31 cellular contexts compared by ENCODE assay signal in the genomic region with DNA sequence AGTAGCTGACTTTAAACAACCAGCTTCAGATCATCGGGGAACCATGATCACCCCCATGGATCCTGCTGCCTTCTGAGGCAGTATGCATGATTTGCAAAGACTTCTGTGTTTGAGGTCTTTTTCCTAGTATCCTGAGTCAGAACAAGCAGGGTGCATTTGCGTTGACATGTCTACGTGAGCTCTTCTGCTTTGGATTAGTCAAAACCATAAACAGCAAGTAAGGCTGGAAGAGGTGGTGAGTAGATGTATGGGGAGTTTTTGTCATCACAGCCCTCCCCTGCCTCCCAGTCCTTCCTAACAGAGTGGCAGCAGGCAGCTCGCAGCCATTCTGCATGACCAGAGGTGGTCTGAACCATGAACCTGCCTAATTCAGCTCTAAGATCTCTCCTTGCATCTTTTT. TPM values are rescaled to one million over a fixed set of nuclear protein-coding genes. Genes with fewer than 3 reads are reported as not detected.
"Had no signal": no experiment of that assay in that cellular context is flagged by ENCODE, and none has a peak within 500 bp of the region (broad histone marks: within the 10 kb centered on the region; RNA-seq: fewer than 3 reads in every experiment).

No MANE protein-coding gene starts in this region.

- DNase-seq: natural killer cell; occipital lobe; ovary; posterior cingulate gyrus; psoas muscle; right cardiac atrium; right lobe of liver; sigmoid colon; small intestine; stimulated activated CD4-positive, alpha-beta T cell treated with anti-CD3 and anti-CD28 coated beads, Interleukin-15, amount 100 ng/mL, for 24 hours; stimulated activated CD4-positive, alpha-beta T cell treated with anti-CD3 and anti-CD28 coated beads, Interleukin-2, amount 100 ng/mL, for 24 hours; stimulated activated CD4-positive, alpha-beta T cell treated with anti-CD3 and anti-CD28 coated beads, Interleukin-2, amount 100 ng/mL, for 48 hours; stimulated activated CD4-positive, alpha-beta T cell treated with anti-CD3 and anti-CD28 coated beads, Interleukin-4, amount 100 ng/mL, for 24 hours; stimulated activated naive CD4-positive, alpha-beta T cell; stimulated activated naive CD8-positive, alpha-beta T cell treated with anti-CD3 and anti-CD28 coated beads, Interleukin-15, amount 100 ng/mL, for 72 hours; stimulated activated naive CD8-positive, alpha-beta T cell treated with anti-CD3 and anti-CD28 coated beads, Interleukin-15, Interleukin-2, amounts not matched to agents 100 U/mL and 50 U/mL, for 24 hours; substantia nigra; testis; tibial artery; transverse colon; upper lobe of right lung; uterus had no signal

- H3K9me3 ChIP-seq: ovary, right lobe of liver, suprapubic skin, testis, transverse colon, upper lobe of right lung, uterus had no signal

- H3K36me3 Mint-ChIP-seq: neural progenitor cell, type B pancreatic cell had no signal

- H3K4me1 ChIP-seq: parathyroid adenoma, psoas muscle, right lobe of liver, sigmoid colon, tibial artery, transverse colon, upper lobe of right lung, uterus had no signal

- H3K36me3 ChIP-seq: neural progenitor cell, ovary, right lobe of liver, sigmoid colon, suprapubic skin, tibial artery, transverse colon, upper lobe of right lung, uterus had no signal

- H3K27me3 Mint-ChIP-seq: progenitor cell of endocrine pancreas; stimulated activated memory B cell treated with anti-CD40 and anti-IgM and Interleukin-4, amounts not matched to agents 10 μg/mL and 1 μg/mL and 100 μg/mL, for 72 hours; type B pancreatic cell had no signal

- H3K27ac Mint-ChIP-seq: natural killer cell; nephron; neural progenitor cell; progenitor cell of endocrine pancreas; stimulated activated memory B cell treated with anti-CD40 and anti-IgM and Interleukin-4, amounts not matched to agents 10 μg/mL and 1 μg/mL and 100 μg/mL, for 72 hours; stimulated activated naive CD8-positive, alpha-beta T cell treated with anti-CD3 and anti-CD28 coated beads, Interleukin-15, amount 100 ng/mL, for 72 hours; type B pancreatic cell had no signal

- ATAC-seq: natural killer cell; psoas muscle; right cardiac atrium; right lobe of liver; stimulated activated memory B cell treated with anti-CD40 and anti-IgM and Interleukin-4, amounts not matched to agents 10 μg/mL and 1 μg/mL and 100 μg/mL, for 72 hours; stimulated activated naive CD8-positive, alpha-beta T cell treated with anti-CD3 and anti-CD28 coated beads, Interleukin-15, amount 100 ng/mL, for 72 hours; stimulated activated naive CD8-positive, alpha-beta T cell treated with anti-CD3 and anti-CD28 coated beads, Interleukin-15, Interleukin-2, amounts not matched to agents 100 U/mL and 50 U/mL, for 24 hours; upper lobe of right lung had no signal

- H3K27me3 ChIP-seq: neural progenitor cell, ovary, right lobe of liver, sigmoid colon, suprapubic skin, testis, tibial artery, transverse colon, upper lobe of right lung, uterus had no signal

- H2AFZ ChIP-seq: neural progenitor cell, parathyroid adenoma had no signal

- H3K4me3 Mint-ChIP-seq: natural killer cell; nephron; neural progenitor cell; stimulated activated memory B cell treated with anti-CD40 and anti-IgM and Interleukin-4, amounts not matched to agents 10 μg/mL and 1 μg/mL and 100 μg/mL, for 72 hours; stimulated activated naive CD8-positive, alpha-beta T cell treated with anti-CD3 and anti-CD28 coated beads, Interleukin-15, amount 100 ng/mL, for 72 hours; type B pancreatic cell had no signal

- H3K4me3 ChIP-seq: neural progenitor cell, ovary, psoas muscle, right lobe of liver, sigmoid colon, suprapubic skin, testis, tibial artery, transverse colon, upper lobe of right lung, uterus had no signal

- H3K4me2 ChIP-seq: neural progenitor cell had no signal

- H3K27ac ChIP-seq: neural progenitor cell, ovary, parathyroid adenoma, psoas muscle, right lobe of liver, sigmoid colon, suprapubic skin, testis, tibial artery, transverse colon, upper lobe of right lung, uterus had no signal

- H3K9ac ChIP-seq: neural progenitor cell, parathyroid adenoma had no signal

- H3K4me1 Mint-ChIP-seq: natural killer cell; neural progenitor cell; stimulated activated memory B cell treated with anti-CD40 and anti-IgM and Interleukin-4, amounts not matched to agents 10 μg/mL and 1 μg/mL and 100 μg/mL, for 72 hours; stimulated activated naive CD8-positive, alpha-beta T cell treated with anti-CD3 and anti-CD28 coated beads, Interleukin-15, amount 100 ng/mL, for 72 hours had no signal

RNA-seq across cellular contexts. Expression of gene PLEKHG7, which starts 24.1 kb away (rescaled TPM):
- total RNA-seq: occipital lobe, osteoblast, psoas muscle, right cardiac atrium, suprapubic skin, upper lobe of right lung had no signal
- polyA plus RNA-seq: neural cell, ovary, psoas muscle, right cardiac atrium had no signal
